ENCODE assay signal across 21 cellular contexts in the genomic region with DNA sequence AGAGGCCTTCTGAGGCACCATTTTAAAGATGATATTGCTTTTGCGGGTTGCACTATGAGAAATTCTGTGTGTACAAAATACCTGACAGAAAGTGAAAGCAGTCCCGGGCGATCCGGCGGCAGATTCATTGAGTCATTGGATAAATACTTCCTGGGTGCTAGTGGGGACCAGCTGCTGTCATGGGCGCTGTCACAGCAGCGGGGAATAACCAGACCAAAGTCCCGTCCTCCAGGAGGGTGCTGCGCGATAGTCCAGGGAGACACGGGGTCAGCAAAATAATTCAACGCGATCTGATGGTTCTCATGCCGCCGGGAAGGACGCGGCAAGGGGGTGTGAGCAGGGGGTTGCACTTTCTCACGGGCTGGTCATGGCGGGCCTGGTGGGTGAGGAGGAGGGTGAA. TPM values are rescaled to one million over a fixed set of nuclear protein-coding genes. Genes with fewer than 3 reads are reported as not detected.
DNase-seq lines count a peak whose midpoint lies in the region; ATAC-seq, FAIRE-seq and TF ChIP-seq lines count a peak whose summit lies in the region.
"Had no signal": no experiment of that assay in that cellular context is flagged by ENCODE, and none has a peak within 500 bp of the region (broad histone marks: within the 10 kb centered on the region; RNA-seq: fewer than 3 reads in every experiment).

No MANE protein-coding gene starts in this region.

- no peak overlapping the region for H2AFZ ChIP-seq in osteoblast (ENCODE audit: low read length)

- no peak for ATAC-seq in HG03045 (IDR thresholded peaks at IDR 0.05; ENCODE audit: unreplicated experiment)
- ATAC-seq: sciatic nerve had no signal

- no peak overlapping the region for H3K4me3 ChIP-seq in osteoblast (ENCODE audit: insufficient read depth, low read length)
- H3K4me3 ChIP-seq: BLaER1 treated with 17β-estradiol and CSF1 and Interleukin-3, amounts not matched to agents 10 nM and 100 nM; cardiac muscle cell; thoracic aorta had no signal

- peaks cover 9% of the 10 kb centered on the region for H3K9me3 ChIP-seq in osteoblast (ENCODE audit: low read depth, low read length)
- H3K9me3 ChIP-seq: SK-N-SH had no signal

- H3K79me2 ChIP-seq in osteoblast (ENCODE audit: insufficient read depth, low read length) = no peaks in the 10 kb centered on the region

- no peaks in the 10 kb centered on the region for H4K20me1 ChIP-seq in osteoblast (ENCODE audit: insufficient read depth, low read length)
- H4K20me1 ChIP-seq: BLaER1 treated with 17β-estradiol and CSF1 and Interleukin-3, amounts not matched to agents 10 nM and 100 nM had no signal

- H3K4me2 ChIP-seq in osteoblast (ENCODE audit: insufficient read depth, low read length) = no peak overlapping the region
- H3K4me2 ChIP-seq: SK-N-SH had no signal

- peak; percentile 36 for DNase-seq in Caki2 (ENCODE audit: low read depth)
- DNase-seq in HTR-8/SVneo (ENCODE audit: insufficient read length, low spot score) = peak; percentile 23
- peak; percentile 27 to 44 for DNase-seq in SHP77 (lab: John Stamatoyannopoulos, UW)
- peak; percentile 1 for DNase-seq in osteoblast (ENCODE audit: insufficient read length, low spot score, missing footprints)
- DNase-seq in activated naive CD4-positive, alpha-beta T cell treated with anti-CD3 and anti-CD28 coated beads, Interleukin-2, amount 50 U/mL, for 16 hours = no peak
- DNase-seq in HK-2 (ENCODE audit: unreplicated experiment) = no peak
- DNase-seq: activated CD4-positive, alpha-beta T cell treated with anti-CD3 and anti-CD28 coated beads for 4 hours; DND-41; effector memory CD4-positive, alpha-beta T cell; KG1; NCI-H1417; nucleus accumbens; SK-N-SH; stimulated activated CD4-positive, alpha-beta T cell treated with anti-CD3 and anti-CD28 coated beads, Interleukin-1b, Interleukin-23, amount 100 ng/mL, for 48 hours had no signal

- no peak for FAIRE-seq in HTR-8/SVneo (lab: Jason Lieb, UNC)
- FAIRE-seq: keratinocyte had no signal

- no peak for TF ChIP-seq CTCF in osteoblast (IDR thresholded peaks at IDR 0.05; ENCODE audit: extremely low read depth, low read depth, low read length)

- H3K4me1 ChIP-seq in osteoblast (ENCODE audit: insufficient read depth, low read length) = no peaks in the 10 kb centered on the region

- H3K27ac ChIP-seq in osteoblast (ENCODE audit: low read depth, low read length) = no peak overlapping the region
- H3K27ac ChIP-seq: cardiac muscle cell, thoracic aorta had no signal

- peaks cover 6% of the 10 kb centered on the region for H3K27me3 ChIP-seq in osteoblast (ENCODE audit: insufficient read depth, low read length)
- H3K27me3 ChIP-seq: BLaER1 treated with 17β-estradiol and CSF1 and Interleukin-3, amounts not matched to agents 10 nM and 100 nM; cardiac muscle cell had no signal

- in situ Hi-C loops in Caki2 (cut with HindIII; ENCODE audit: low pct_unique_long_range_greater_than_20kb, low sequenced_read_pairs) = no loop called here

- H3K36me3 ChIP-seq in osteoblast (ENCODE audit: insufficient read depth, low read length) = no peaks in the 10 kb centered on the region
- H3K36me3 ChIP-seq: BLaER1 treated with 17β-estradiol and CSF1 and Interleukin-3, amounts not matched to agents 10 nM and 100 nM; cardiac muscle cell; thoracic aorta had no signal

RNA-seq across cellular contexts. Expression of gene ZFR2, which starts 13.5 kb away (rescaled TPM):
- total RNA-seq in Caki2 (2014; rRNA removed; shearing (Covaris generic); ENCODE audit: low replicate concordance) = not detected in 2 replicates
- total RNA-seq in osteoblast = not detected in 2 replicates
- total RNA-seq: fibroblast of lung, thoracic aorta had no signal

RNA-seq across cellular contexts. Expression of gene ATCAY, which starts 25.2 kb away (rescaled TPM):
- not detected in 2 replicates for total RNA-seq in Caki2 (2014; rRNA removed; shearing (Covaris generic); ENCODE audit: low replicate concordance)
- total RNA-seq in osteoblast = not detected in 2 replicates
- total RNA-seq: fibroblast of lung, sciatic nerve, thoracic aorta had no signal

Comparison
In these comparisons a context has a peak if more than half of its experiments do, and no peak if none do; other contexts are left out.
1. DNase-seq: peak in Caki2 (single experiment), HTR-8/SVneo (single experiment), SHP77 (2 of 2) and osteoblast (single experiment); none in activated naive CD4-positive, alpha-beta T cell treated with anti-CD3 and anti-CD28 coated beads, Interleukin-2, amount 50 U/mL, for 16 hours (single experiment) and HK-2 (single experiment).